In the genomic region with DNA sequence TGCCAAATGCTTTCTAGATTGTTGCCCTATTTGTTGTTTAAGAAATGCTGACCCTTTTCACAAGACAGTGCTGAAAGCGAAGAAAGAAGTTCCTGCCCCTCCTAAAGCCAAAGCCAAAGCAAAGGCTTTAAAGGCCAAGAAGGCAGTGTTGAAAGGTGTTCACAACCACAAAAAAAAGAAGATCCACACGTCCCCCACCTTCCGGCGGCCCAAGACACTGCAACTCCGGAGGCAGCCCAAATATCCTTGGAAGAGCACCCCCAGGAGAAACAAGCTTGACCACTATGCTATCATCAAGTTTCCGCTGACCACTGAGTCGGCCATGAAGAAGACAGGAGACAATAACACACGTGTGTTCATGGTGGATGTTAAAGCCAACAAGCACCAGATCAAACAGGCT, we compare ENCODE assay signal across 28 cellular contexts. TPM values are rescaled to one million over a fixed set of nuclear protein-coding genes. Genes with fewer than 3 reads are reported as not detected.
DNase-seq lines count a peak whose midpoint lies in the region; ATAC-seq, FAIRE-seq and TF ChIP-seq lines count a peak whose summit lies in the region.
"Had no signal": no experiment of that assay in that cellular context is flagged by ENCODE, and none has a peak within 500 bp of the region (broad histone marks: within the 10 kb centered on the region; RNA-seq: fewer than 3 reads in every experiment).

No MANE protein-coding gene starts in this region.

- 63% methylated on average over 8 of the region's 8 CpGs; no CpG with 5 or more reads in 1 of the 2 experiments for WGBS in H1 (ENCODE audit: extremely low coverage in 1 of 2, insufficient coverage in 1 of 2, insufficient read length in 1 of 2, insufficient replicate concordance in 2 of 2, low coverage in 1 of 2, low lambda C conversion rate in 2 of 2, missing lambda C conversion rate in 1 of 2), 2 experiments
- 63% methylated on average over 8 of the region's 8 CpGs for WGBS in smooth muscle cell (ENCODE audit: low lambda C conversion rate)

- peak; percentile 27 for DNase-seq in GM23338 (ENCODE audit: low spot score)
- DNase-seq in PC-9: no peak
- DNase-seq in H1 (ENCODE audit: low read depth in 1 of 2, low spot score in 2 of 2): peak in 1 of 2 experiments; percentile 62
- DNase-seq in smooth muscle cell (lab: John Stamatoyannopoulos, UW; ENCODE audit: unreplicated experiment): no peak
- DNase-seq in NCI-H524 (lab: John Stamatoyannopoulos, UW): no peak
- DNase-seq: AML-193; CD4-positive, alpha-beta memory T cell; EL; GDM1; HFFc6; KG1; MM.1S; NCI-H1048; NCI-H1417; NCI-H1694; NCI-H2029 treated with DMSO at 0.1 percent for 48 hours; NCI-H2227 treated with DMSO at 0.1 percent for 48 hours; NCI-H69; SIG-M5 had no signal

- no peak overlapping the region for H3K18ac ChIP-seq in H1 (ENCODE audit: extremely low read depth, low read length)

- no peak overlapping the region for H3K4ac ChIP-seq in H1 (replicated peaks; ENCODE audit: insufficient read length, low read depth, low read length)

- H3K4me3 ChIP-seq in GM23338 (no peak overlapping the region), PC-9 (no peak overlapping the region), H1 (ENCODE audit: extremely low read depth in 1 of 4, insufficient read depth in 2 of 4, low read depth in 3 of 4, low read length in 4 of 4) (no peak overlapping the region), smooth muscle cell (no peak overlapping the region)
- H3K4me3 ChIP-seq: A549; BLaER1 treated with 17β-estradiol and CSF1 and Interleukin-3, amounts not matched to agents 10 nM and 100 nM; HAP-1 had no signal

- no peak overlapping the region for H4K91ac ChIP-seq in H1 (replicated peaks; ENCODE audit: insufficient read length, low read length)

- no peak overlapping the region for H3K27ac Mint-ChIP-seq in GM23338
- H3K27ac Mint-ChIP-seq: CD4-positive, alpha-beta memory T cell; HFFc6 had no signal

- no peak for FAIRE-seq in H1 (lab: Jason Lieb, UNC)
- FAIRE-seq: A549, GM12892, RCC 7860 had no signal

- no peak overlapping the region for H3K56ac ChIP-seq in H1 (replicated peaks; ENCODE audit: insufficient read length, low read depth, low read length)

- H3K9me2 ChIP-seq in GM23338 (ENCODE audit: insufficient read depth) (no peaks in the 10 kb centered on the region), PC-9 (ENCODE audit: insufficient read depth) (no peaks in the 10 kb centered on the region)

- H3K14ac ChIP-seq in H1 (ENCODE audit: insufficient read length): no peak overlapping the region

- H3K27me3 Mint-ChIP-seq in GM23338 (ENCODE audit: insufficient read depth, low read depth, poor library complexity): peaks cover 7% of the 10 kb centered on the region

- H3K79me2 ChIP-seq in GM23338 (replicated peaks; ENCODE audit: insufficient read depth) (no peaks in the 10 kb centered on the region), PC-9 (ENCODE audit: low read depth) (no peaks in the 10 kb centered on the region), H1 (ENCODE audit: control insufficient read depth in 1 of 2, insufficient read depth in 2 of 2, low read length in 2 of 2) (no peaks in the 10 kb centered on the region), smooth muscle cell (ENCODE audit: low read depth) (no peaks in the 10 kb centered on the region)

- H3K79me1 ChIP-seq in H1 (ENCODE audit: low read depth, low read length): no peaks in the 10 kb centered on the region

- H4K5ac ChIP-seq in H1 (ENCODE audit: insufficient read length, low read depth, low read length): no peak overlapping the region

- H3K27ac ChIP-seq in GM23338 (ENCODE audit: low read depth): no peak overlapping the region
- H3K27ac ChIP-seq in PC-9: no peak overlapping the region
- no peak overlapping the region for H3K27ac ChIP-seq in H1 (ENCODE audit: low read depth, low read length)
- no peak overlapping the region for H3K27ac ChIP-seq in smooth muscle cell (ENCODE audit: low read depth)
- H3K27ac ChIP-seq: A549; BLaER1 treated with 17β-estradiol and CSF1 and Interleukin-3, amounts not matched to agents 10 nM and 100 nM had no signal

- H3K9me3 ChIP-seq in PC-9 (ENCODE audit: insufficient read depth, low read depth): no peaks in the 10 kb centered on the region
- H3K9me3 ChIP-seq in H1 (ENCODE audit: insufficient read depth in 2 of 2, low read depth in 1 of 2, low read length in 1 of 2): peaks cover 0 to 6% of the 10 kb centered on the region in 2 experiments; a peak in 1 of 4 replicates
- H3K9me3 ChIP-seq in smooth muscle cell (replicated peaks; ENCODE audit: low read depth): no peaks in the 10 kb centered on the region
- H3K9me3 ChIP-seq: A549, Caco-2, HAP-1 had no signal

- H3K4me2 ChIP-seq in GM23338: no peak overlapping the region
- no peak overlapping the region for H3K4me2 ChIP-seq in PC-9
- H3K4me2 ChIP-seq in H1 (ENCODE audit: insufficient read depth in 1 of 2, low read depth in 2 of 2, low read length in 2 of 2): no peak overlapping the region
- H3K4me2 ChIP-seq in smooth muscle cell: no peak overlapping the region
- H3K4me2 ChIP-seq: A549; BLaER1 treated with 17β-estradiol and CSF1 and Interleukin-3, amounts not matched to agents 10 nM and 100 nM had no signal

- TF ChIP-seq EP300 in H1 (IDR thresholded peaks at IDR 0.05; ENCODE audit: borderline replicate concordance in 1 of 2, low read depth in 2 of 2, low read length in 2 of 2): no peak

- H3K23ac ChIP-seq in H1 (ENCODE audit: insufficient read length): no peak overlapping the region

- peaks cover 7% of the 10 kb centered on the region; the same call in 2 of the 3 replicates for H3K4me1 Mint-ChIP-seq in GM23338
- H3K4me1 Mint-ChIP-seq: CD4-positive, alpha-beta memory T cell had no signal

- TF ChIP-seq RAD21 in H1 (IDR thresholded peaks at IDR 0.05 in 1 of 2, conservative IDR thresholded peaks at IDR 0.05 in 1 of 2; ENCODE audit: low read depth in 2 of 2, low read length in 2 of 2): peak; percentile 28 to 34; a peak in 3 of 4 replicates

- POLR2A ChIA-PET in PC-9 (lab: Charles Lee; ENCODE audit: unreplicated experiment) (no interaction called here), H1 (lab: Charles Lee; ENCODE audit: partially characterized antibody) (no interaction called here)

- H4K20me1 ChIP-seq in GM23338 (replicated peaks; ENCODE audit: insufficient read depth): no peaks in the 10 kb centered on the region
- no peaks in the 10 kb centered on the region for H4K20me1 ChIP-seq in PC-9 (ENCODE audit: insufficient read depth)
- peaks cover 0 to 3% of the 10 kb centered on the region in 2 experiments for H4K20me1 ChIP-seq in H1 (replicated peaks in 1 of 2; ENCODE audit: control insufficient read depth in 1 of 2, insufficient read depth in 2 of 2, low read length in 2 of 2)
- no peaks in the 10 kb centered on the region for H4K20me1 ChIP-seq in smooth muscle cell (ENCODE audit: low read depth)
- H4K20me1 ChIP-seq: BLaER1 treated with 17β-estradiol and CSF1 and Interleukin-3, amounts not matched to agents 10 nM and 100 nM had no signal

- no peak overlapping the region for H2BK12ac ChIP-seq in H1 (ENCODE audit: low read depth, low read length)

- no peaks in the 10 kb centered on the region; the same call in 1 of the 2 replicates for H3K23me2 ChIP-seq in H1 (ENCODE audit: low read depth, low read length)

- CTCF ChIA-PET in PC-9 (lab: Charles Lee): no interaction called here
- CTCF ChIA-PET in H1 (lab: Charles Lee; ENCODE audit: partially characterized antibody): interaction anchor here (0.7 to 2.8 kb wide), 17 partner anchors 7 to 799 kb away, joined by 3 to 18 read pairs (median 3); no protein-coding TSS in a partner anchor

- H3K9ac ChIP-seq in H1 (replicated peaks in 1 of 4; ENCODE audit: extremely low read depth in 1 of 4, low read depth in 3 of 4, low read length in 3 of 4) (no peak overlapping the region), smooth muscle cell (ENCODE audit: low read depth) (no peak overlapping the region)
- H3K9ac ChIP-seq: BLaER1 treated with 17β-estradiol and CSF1 and Interleukin-3, amounts not matched to agents 10 nM and 100 nM had no signal

- H2BK20ac ChIP-seq in H1 (ENCODE audit: low read length): no peak overlapping the region

- no peak overlapping the region for H3K4me3 Mint-ChIP-seq in GM23338
- H3K4me3 Mint-ChIP-seq: CD4-positive, alpha-beta memory T cell; HFFc6 had no signal

- intact Hi-C loops in PC-9 (cut with micrococcal nuclease; ENCODE audit: unreplicated experiment): loop anchor here (5.0 kb wide), 2 partner anchors 105 to 215 kb away; no protein-coding TSS in a partner anchor

- no peak overlapping the region for H2BK15ac ChIP-seq in H1 (ENCODE audit: low read length)

- ATAC-seq in GM23338: no peak
- ATAC-seq in HG02938 (IDR thresholded peaks at IDR 0.05; ENCODE audit: unreplicated experiment): no peak
- ATAC-seq in GM18861 (IDR thresholded peaks at IDR 0.05; ENCODE audit: unreplicated experiment): no peak
- ATAC-seq: A549, SK-N-SH treated with all-trans-retinoic acid at 6 μM for 48 hours had no signal

- H2AFZ ChIP-seq in GM23338 (no peak overlapping the region), PC-9 (no peak overlapping the region), H1 (ENCODE audit: low read length) (no peak overlapping the region), smooth muscle cell (ENCODE audit: low read depth) (no peak overlapping the region)

- no peaks in the 10 kb centered on the region for H3F3A ChIP-seq in GM23338 (replicated peaks; ENCODE audit: low read depth)
- H3F3A ChIP-seq in PC-9 (ENCODE audit: insufficient read depth, low read depth): no peaks in the 10 kb centered on the region
- no peaks in the 10 kb centered on the region for H3F3A ChIP-seq in smooth muscle cell (ENCODE audit: low read depth)

- H3K27me3 ChIP-seq in GM23338 (ENCODE audit: insufficient read depth) (no peaks in the 10 kb centered on the region), PC-9 (ENCODE audit: insufficient read depth, low read depth) (no peaks in the 10 kb centered on the region), H1 (replicated peaks in 1 of 4; ENCODE audit: control insufficient read depth in 3 of 4, extremely low read depth in 1 of 4, insufficient read depth in 3 of 4, low read length in 3 of 4) (no peaks in the 10 kb centered on the region), smooth muscle cell (ENCODE audit: low read depth) (no peaks in the 10 kb centered on the region)
- H3K27me3 ChIP-seq: BLaER1 treated with 17β-estradiol and CSF1 and Interleukin-3, amounts not matched to agents 10 nM and 100 nM had no signal

- H2BK5ac ChIP-seq in H1 (ENCODE audit: low read depth, low read length): no peak overlapping the region

- no peaks in the 10 kb centered on the region for H3K36me3 Mint-ChIP-seq in GM23338 (ENCODE audit: low read depth)
- H3K36me3 Mint-ChIP-seq: CD4-positive, alpha-beta memory T cell had no signal

- no peaks in the 10 kb centered on the region for H3K36me3 ChIP-seq in GM23338 (ENCODE audit: insufficient read depth)
- H3K36me3 ChIP-seq in PC-9 (ENCODE audit: low read depth): no peaks in the 10 kb centered on the region
- H3K36me3 ChIP-seq in H1 (ENCODE audit: control insufficient read depth in 2 of 4, insufficient read depth in 4 of 4, low read length in 3 of 4): no peaks in the 10 kb centered on the region
- no peaks in the 10 kb centered on the region for H3K36me3 ChIP-seq in smooth muscle cell (ENCODE audit: low read depth)
- H3K36me3 ChIP-seq: BLaER1 treated with 17β-estradiol and CSF1 and Interleukin-3, amounts not matched to agents 10 nM and 100 nM; HAP-1 had no signal

- no peak for TF ChIP-seq POLR2A in H1 (IDR thresholded peaks at IDR 0.05; ENCODE audit: control extremely low read depth in 1 of 2, low read depth in 2 of 2, low read length in 2 of 2)

- H3K4me1 ChIP-seq in GM23338 (ENCODE audit: insufficient read depth): no peaks in the 10 kb centered on the region
- no peaks in the 10 kb centered on the region for H3K4me1 ChIP-seq in PC-9 (replicated peaks; ENCODE audit: insufficient read depth)
- peaks cover 0 to 4% (median 2%) of the 10 kb centered on the region in 4 experiments; a peak in 5 of 7 replicates for H3K4me1 ChIP-seq in H1 (replicated peaks in 1 of 4; ENCODE audit: control insufficient read depth in 3 of 4, insufficient read depth in 4 of 4, low read length in 3 of 4)
- no peaks in the 10 kb centered on the region for H3K4me1 ChIP-seq in smooth muscle cell (ENCODE audit: low read depth)
- H3K4me1 ChIP-seq: A549, Caco-2, HAP-1 had no signal

- H2BK120ac ChIP-seq in H1 (replicated peaks; ENCODE audit: low read depth, low read length): no peak overlapping the region

- no peaks in the 10 kb centered on the region for H3K9me3 Mint-ChIP-seq in GM23338
- H3K9me3 Mint-ChIP-seq: HFFc6 had no signal

- BruUV-seq in PC-9 (replicated peaks; lab: Mats Ljungman, UMichigan): no TSS peak

- no peak overlapping the region for H2AK5ac ChIP-seq in H1 (ENCODE audit: low read depth, low read length)

- H4K8ac ChIP-seq in H1 (ENCODE audit: extremely low read depth, insufficient read depth, low read length): no peak overlapping the region

- TF ChIP-seq CTCF in GM23338 (conservative IDR thresholded peaks at IDR 0.05; ENCODE audit: low read depth in 2 of 2) (no peak), PC-9 (conservative IDR thresholded peaks at IDR 0.05) (0 out of 2 replicates have a peak, but pooled peaks have one; percentile 27), H1 (IDR thresholded peaks at IDR 0.05; ENCODE audit: control extremely low read depth in 1 of 3, insufficient read depth in 1 of 3, low read depth in 1 of 3, low read length in 3 of 3) (peak; percentile 22 to 34 (median 30)), smooth muscle cell (IDR thresholded peaks at IDR 0.05; ENCODE audit: borderline replicate concordance, insufficient read depth, poor library complexity, severe bottlenecking) (peak; percentile 12)

RNA-seq across cellular contexts. Expression of a gene that starts 55.7 kb away (rescaled TPM):
- 69.8 and 78.4 TPM in 2 replicates for total RNA-seq in GM23338 (2014; rRNA removed; shearing (Covaris generic))
- polyA plus RNA-seq in GM23338 (2016; fragmentation: Nextera tagmentation; extraction: Ambion mirVana): 154 and 158 TPM in 2 replicates
- 20.4 and 29.0 TPM in 2 replicates for total RNA-seq in PC-9 (2021)
- total RNA-seq in H1 (2021; fragmentation: NEBNext Ultra II Directional; extraction: Animal tissue kit (Norgen Biotek cat#: 25700)): 93.0 and 93.7 TPM in 2 replicates
- polyA plus RNA-seq in H1 (2011; rRNA removed): 29.2 and 50.7 TPM in 2 replicates
- polyA plus RNA-seq in H1 (2011; cell fraction: cytosol; rRNA removed): 52.0 TPM
- polyA plus RNA-seq in H1 (2011; cell fraction: nucleus; rRNA removed): 15.7 TPM
- 54.0 to 70.9 TPM (median 61.6 TPM) in 4 replicates for polyA plus RNA-seq in H1 (2012, experiment 1 of 2)
- 22.8 TPM for polyA plus RNA-seq in H1 (2012, experiment 2 of 2)
- 103 TPM for polyA plus RNA-seq in H1 (2013, experiment 1 of 2)
- polyA plus RNA-seq in H1 (2013, experiment 2 of 2): 118 TPM
- polyA minus RNA-seq in H1 (2011; rRNA and poly(A)+ RNA removed): 16.5 and 24.9 TPM in 2 replicates
- polyA minus RNA-seq in H1 (2011; cell fraction: cytosol; rRNA and poly(A)+ RNA removed): 15.3 TPM
- polyA minus RNA-seq in H1 (2011; cell fraction: nucleus; rRNA and poly(A)+ RNA removed): 13.2 TPM
- 39.9 and 55.2 TPM in 2 replicates for total RNA-seq in smooth muscle cell
- polyA plus RNA-seq in smooth muscle cell: 60.7 and 62.8 TPM in 2 replicates

Comparison
In these comparisons a context has a peak if more than half of its experiments do, and no peak if none do; other contexts are left out.
1. CTCF ChIP-seq: peak in PC-9 (single experiment), H1 (3 of 3) and smooth muscle cell (single experiment); none in GM23338 (0 of 2).